In genomic region chr6:37141291-37142046, GRCh38 we compare ENCODE assay signal across 9 cellular contexts. TPM values are rescaled to one million over a fixed set of nuclear protein-coding genes. Genes with fewer than 3 reads are reported as not detected.
DNase-seq lines count a peak whose midpoint lies in the region; ATAC-seq and TF ChIP-seq lines count a peak whose summit lies in the region.
"Had no signal": no experiment of that assay in that cellular context is flagged by ENCODE, and none has a peak within 500 bp of the region (broad histone marks: within the 10 kb centered on the region; RNA-seq: fewer than 3 reads in every experiment).

No MANE protein-coding gene starts in this region.

- ATAC-seq in HG03095 (IDR thresholded peaks at IDR 0.05; ENCODE audit: unreplicated experiment) (no peak), HG03378 (IDR thresholded peaks at IDR 0.05; ENCODE audit: unreplicated experiment) (no peak), HG03342 (IDR thresholded peaks at IDR 0.05; ENCODE audit: unreplicated experiment) (no peak)

- no peaks in the 10 kb centered on the region for H3K9me3 Mint-ChIP-seq in endodermal cell

- peaks cover 25% of the 10 kb centered on the region for H3K27me3 Mint-ChIP-seq in endodermal cell (ENCODE audit: insufficient read depth)

- H3K36me3 Mint-ChIP-seq in endodermal cell (ENCODE audit: low read depth) = no peaks in the 10 kb centered on the region

- H3K9ac ChIP-seq in endodermal cell (ENCODE audit: extremely low read depth, low read length, poor library complexity, severe bottlenecking) = no peak overlapping the region
- H3K9ac ChIP-seq in parathyroid adenoma = no peak overlapping the region

- H3K36me3 ChIP-seq in endodermal cell (ENCODE audit: control insufficient read depth, insufficient read depth, low read length) (no peaks in the 10 kb centered on the region), parathyroid adenoma (ENCODE audit: control insufficient read depth, insufficient read depth, low read length) (no peaks in the 10 kb centered on the region)
- H3K36me3 ChIP-seq: pancreas had no signal

- H3K4me1 ChIP-seq in endodermal cell (ENCODE audit: control insufficient read depth, insufficient read depth, low read length) (peaks cover 20% of the 10 kb centered on the region), parathyroid adenoma (peaks cover 7% of the 10 kb centered on the region)

- H3K4me3 ChIP-seq in endodermal cell (ENCODE audit: low read length) = peak overlapping the region; percentile 42
- H3K4me3 ChIP-seq in parathyroid adenoma (ENCODE audit: low read depth, low read length) = no peak overlapping the region
- H3K4me3 ChIP-seq: pancreas had no signal

- TF ChIP-seq CTCF in endodermal cell (conservative IDR thresholded peaks at IDR 0.05) (no peak), parathyroid adenoma (IDR thresholded peaks at IDR 0.05) (no peak)

- H3K27ac Mint-ChIP-seq in endodermal cell = peak overlapping the region; percentile 81

- WGBS in endodermal cell (ENCODE audit: insufficient coverage in 1 of 2, insufficient read length in 1 of 2), 2 experiments = 0 to 21% methylated on average over 2 to 5 of the region's 5 CpGs

- H3K27ac ChIP-seq in endodermal cell (ENCODE audit: low read depth, low read length) (peak overlapping the region; percentile 81), parathyroid adenoma (peak overlapping the region; percentile 29)
- H3K27ac ChIP-seq: pancreas had no signal

- H3K9me3 ChIP-seq in endodermal cell (ENCODE audit: control insufficient read depth, low read length) (no peaks in the 10 kb centered on the region), parathyroid adenoma (ENCODE audit: control insufficient read depth, low read length) (no peaks in the 10 kb centered on the region)
- H3K9me3 ChIP-seq: pancreas had no signal

- H3K27me3 ChIP-seq in endodermal cell (ENCODE audit: control insufficient read depth, insufficient read depth, low read length, poor library complexity, severe bottlenecking) = peaks cover 8% of the 10 kb centered on the region
- H3K27me3 ChIP-seq in parathyroid adenoma (ENCODE audit: control insufficient read depth, insufficient read depth, low read length) = no peaks in the 10 kb centered on the region
- H3K27me3 ChIP-seq: pancreas had no signal

- H3K4me1 Mint-ChIP-seq in endodermal cell = peaks cover 53% of the 10 kb centered on the region

- no peak overlapping the region for H3K4me2 ChIP-seq in parathyroid adenoma (ENCODE audit: low read length)

- peak overlapping the region; percentile 68 for H2AFZ ChIP-seq in parathyroid adenoma

- H3K4me3 Mint-ChIP-seq in endodermal cell = peak overlapping the region; percentile 7

- peak; percentile 54 for DNase-seq in GM04503 (ENCODE audit: low read depth)
- peak; percentile 78 for DNase-seq in NCI-H82 treated with DMSO at 0.1 percent for 48 hours (lab: John Stamatoyannopoulos, UW; ENCODE audit: unreplicated experiment)
- DNase-seq in endodermal cell = peak; percentile 85
- no peak for DNase-seq in activated CD8-positive, alpha-beta memory T cell treated with anti-CD3 and anti-CD28 coated beads for 24 hours
- DNase-seq: pancreas had no signal

- H3K79me2 ChIP-seq in parathyroid adenoma = no peaks in the 10 kb centered on the region

RNA-seq across cellular contexts. Expression of gene PIM1, which starts 28.5 kb away (rescaled TPM):
- total RNA-seq in endodermal cell = 10 to 100 TPM; 43.9 to 65.3 TPM
- polyA plus RNA-seq in endodermal cell (2013, experiment 1 of 2) = 46.6 TPM
- 45.2 TPM for polyA plus RNA-seq in endodermal cell (2013, experiment 2 of 2)
